26 cellular contexts compared by ENCODE assay signal in genomic region chr11:69409812-69410645, GRCh38.
DNase-seq lines count a peak whose midpoint lies in the region; ATAC-seq, FAIRE-seq and TF ChIP-seq lines count a peak whose summit lies in the region.
"Had no signal": no experiment of that assay in that cellular context is flagged by ENCODE, and none has a peak within 500 bp of the region (broad histone marks: within the 10 kb centered on the region; RNA-seq: fewer than 3 reads in every experiment).

No MANE protein-coding gene starts in this region.

- RAD21 ChIA-PET in GM12878 (lab: Charles Lee; ENCODE audit: unreplicated experiment): interaction anchor here (1.3 kb wide), 1 partner anchor 97 kb away, joined by 5 read pairs; no protein-coding TSS in a partner anchor

- H3K4me1 ChIP-seq in Loucy (ENCODE audit: insufficient read depth, low read length, poor library complexity, severe bottlenecking): peaks cover 25% of the 10 kb centered on the region
- no peaks in the 10 kb centered on the region for H3K4me1 ChIP-seq in GM12878 (ENCODE audit: control insufficient read depth, insufficient read depth, low read length)
- H3K4me1 ChIP-seq: parathyroid adenoma, right lobe of liver had no signal

- H3K9me3 ChIP-seq in Loucy (ENCODE audit: insufficient read depth, low read depth, low read length) (no peaks in the 10 kb centered on the region), GM12878 (replicated peaks; ENCODE audit: control insufficient read depth, insufficient read depth, low read length) (no peaks in the 10 kb centered on the region)
- H3K9me3 ChIP-seq: right lobe of liver had no signal

- H3K36me3 Mint-ChIP-seq in activated naive CD4-positive, alpha-beta T cell treated with anti-CD3 and anti-CD28 coated beads for 36 hours (ENCODE audit: low read depth): no peaks in the 10 kb centered on the region
- no peaks in the 10 kb centered on the region for H3K36me3 Mint-ChIP-seq in MCF 10A (ENCODE audit: insufficient read depth, unreplicated experiment)
- H3K36me3 Mint-ChIP-seq: natural killer cell had no signal

- H3K4me3 ChIP-seq in Loucy (ENCODE audit: low read length, poor library complexity, severe bottlenecking) (no peak overlapping the region), GM12878 (no peak overlapping the region)
- H3K4me3 ChIP-seq: right lobe of liver had no signal

- FAIRE-seq in GM12878 (lab: Jason Lieb, UNC): no peak
- FAIRE-seq: endothelial cell of umbilical vein, G401.6, TTC549, urothelium cell line had no signal

- POLR2A ChIA-PET in GM12878 (lab: Charles Lee) (no interaction called here), MCF 10A (lab: Yijun Ruan, JAX) (interaction anchor here (0.7 kb wide), 1 partner anchor 32 kb away, joined by 3 read pairs; no protein-coding TSS in a partner anchor)

- BruUV-seq in GM12878 (replicated peaks; lab: Mats Ljungman, UMichigan) (no TSS peak), MCF 10A (replicated peaks; lab: Mats Ljungman, UMichigan) (no TSS peak)

- H3K27ac ChIP-seq in GM12878 (ENCODE audit: control insufficient read depth, insufficient read depth): no peak overlapping the region
- H3K27ac ChIP-seq: parathyroid adenoma, right lobe of liver had no signal

- H3K79me2 ChIP-seq in Loucy (ENCODE audit: insufficient read depth, low read length) (no peaks in the 10 kb centered on the region), GM12878 (ENCODE audit: control insufficient read depth, insufficient read depth, low read length) (no peaks in the 10 kb centered on the region)
- H3K79me2 ChIP-seq: parathyroid adenoma had no signal

- SMC1A ChIA-PET in GM12878 (lab: Charles Lee; ENCODE audit: uncharacterized antibody, unreplicated experiment): interaction anchor here (2.3 kb wide), 1 partner anchor 8 kb away, joined by 4 read pairs; no protein-coding TSS in a partner anchor

- H3F3A ChIP-seq in Loucy (ENCODE audit: low read depth): no peaks in the 10 kb centered on the region

- H3K9ac ChIP-seq in Loucy (ENCODE audit: low read depth, low read length, poor library complexity, severe bottlenecking): no peak overlapping the region
- H3K9ac ChIP-seq in GM12878 (ENCODE audit: control insufficient read depth, insufficient read depth, low read length): no peak overlapping the region
- H3K9ac ChIP-seq: parathyroid adenoma had no signal

- no peaks in the 10 kb centered on the region for H3K9me2 ChIP-seq in Loucy (replicated peaks; ENCODE audit: low read depth, low read length)

- H3K27ac Mint-ChIP-seq in activated naive CD4-positive, alpha-beta T cell treated with anti-CD3 and anti-CD28 coated beads for 36 hours: no peak overlapping the region
- no peak overlapping the region for H3K27ac Mint-ChIP-seq in MCF 10A (ENCODE audit: low read depth, unreplicated experiment)
- H3K27ac Mint-ChIP-seq: natural killer cell had no signal

- in situ Hi-C loops in GM12878 (cut with MboI): no loop called here

- WGBS in GM12878 (ENCODE audit: insufficient coverage, insufficient replicate concordance, low lambda C conversion rate, missing lambda C conversion rate): 18% methylated on average over 13 of the region's 13 CpGs

- no peak for TF ChIP-seq POLR2A in GM12878 (IDR thresholded peaks at IDR 0.05; ENCODE audit: low read depth, low read length)

- TF ChIP-seq CTCF in Loucy (conservative IDR thresholded peaks at IDR 0.05; ENCODE audit: low read length) (no peak), GM12878 (IDR thresholded peaks at IDR 0.05 in 2 of 3, conservative IDR thresholded peaks at IDR 0.05 in 1 of 3; ENCODE audit: control insufficient read depth in 2 of 3, extremely low read depth in 1 of 3, insufficient read depth in 1 of 3, low read depth in 3 of 3, low read length in 3 of 3) (no peak), MCF 10A (IDR thresholded peaks at IDR 0.05; ENCODE audit: unreplicated experiment) (no peak)

- H3K4me2 ChIP-seq in Loucy (ENCODE audit: low read depth, low read length, poor library complexity, severe bottlenecking) (peak overlapping the region; percentile 34), GM12878 (ENCODE audit: control insufficient read depth, insufficient read depth) (no peak overlapping the region)

- peaks cover 17% of the 10 kb centered on the region for H3K4me1 Mint-ChIP-seq in activated naive CD4-positive, alpha-beta T cell treated with anti-CD3 and anti-CD28 coated beads for 36 hours (ENCODE audit: low read depth)
- H3K4me1 Mint-ChIP-seq in MCF 10A (ENCODE audit: insufficient read depth, unreplicated experiment): no peaks in the 10 kb centered on the region

- peaks cover 3% of the 10 kb centered on the region for H3K9me3 Mint-ChIP-seq in activated naive CD4-positive, alpha-beta T cell treated with anti-CD3 and anti-CD28 coated beads for 36 hours
- H3K9me3 Mint-ChIP-seq in MCF 10A (ENCODE audit: unreplicated experiment): no peaks in the 10 kb centered on the region
- H3K9me3 Mint-ChIP-seq: natural killer cell had no signal

- TF ChIP-seq RAD21 in GM12878 (IDR thresholded peaks at IDR 0.05; ENCODE audit: insufficient read depth, low read depth, low read length): no peak

- H2AFZ ChIP-seq in Loucy (ENCODE audit: low read length): no peak overlapping the region
- no peak overlapping the region for H2AFZ ChIP-seq in GM12878 (ENCODE audit: control insufficient read depth, low read depth, low read length)
- H2AFZ ChIP-seq: parathyroid adenoma had no signal

- intact Hi-C loops in activated naive CD4-positive, alpha-beta T cell treated with anti-CD3 and anti-CD28 coated beads for 36 hours (cut with micrococcal nuclease): loop anchor here (10.0 kb wide), 1 partner anchor 285 kb away; no protein-coding TSS in a partner anchor
- intact Hi-C loops in GM12878 (cut with micrococcal nuclease; ENCODE audit: unreplicated experiment): no loop called here
- intact Hi-C loops in posterior vena cava (cut with DNase I): no loop called here
- intact Hi-C loops in MCF 10A (cut with micrococcal nuclease): no loop called here

- DNase-seq in activated naive CD4-positive, alpha-beta T cell treated with anti-CD3 and anti-CD28 coated beads for 36 hours: peak; percentile 14
- no peak for DNase-seq in activated naive CD4-positive, alpha-beta T cell treated with Interleukin-2 at 50 U/mL for 16 hours
- no peak for DNase-seq in GM12878 (ENCODE audit: low read depth, low spot score)
- DNase-seq in posterior vena cava (ENCODE audit: low spot score): peak; percentile 57
- DNase-seq in MCF 10A (ENCODE audit: unreplicated experiment): no peak
- DNase-seq: activated CD4-positive, alpha-beta T cell treated with anti-CD3 and anti-CD28 coated beads, Interleukin-2, amount 50 U/mL, for 1 hour; activated gamma-delta T cell; C1 segment of cervical spinal cord; central memory CD4-positive, alpha-beta T cell; DMS 273 treated with DMSO at 0.1 percent for 48 hours; HCEC 1CT; head of caudate nucleus; KBM-7; natural killer cell; NCI-H187 treated with DMSO at 0.1 percent for 48 hours; NCI-H69; Right ventricle myocardium superior had no signal

- CTCF ChIA-PET in activated naive CD4-positive, alpha-beta T cell treated with anti-CD3 and anti-CD28 coated beads for 36 hours (lab: Charles Lee): no interaction called here
- CTCF ChIA-PET in GM12878 (lab: Yijun Ruan, JAX): interaction anchor here (1.2 kb wide), 1 partner anchor 117 kb away, joined by 4 read pairs; no protein-coding TSS in a partner anchor
- CTCF ChIA-PET in MCF 10A (lab: Yijun Ruan, JAX): no interaction called here

- no peak overlapping the region for H3K4me3 Mint-ChIP-seq in activated naive CD4-positive, alpha-beta T cell treated with anti-CD3 and anti-CD28 coated beads for 36 hours
- no peak overlapping the region for H3K4me3 Mint-ChIP-seq in MCF 10A (ENCODE audit: unreplicated experiment)
- H3K4me3 Mint-ChIP-seq: natural killer cell had no signal

- no peaks in the 10 kb centered on the region for H3K27me3 Mint-ChIP-seq in activated naive CD4-positive, alpha-beta T cell treated with anti-CD3 and anti-CD28 coated beads for 36 hours (ENCODE audit: low read depth)
- no peaks in the 10 kb centered on the region for H3K27me3 Mint-ChIP-seq in MCF 10A (ENCODE audit: insufficient read depth, unreplicated experiment)

- no peaks in the 10 kb centered on the region for H3K36me3 ChIP-seq in Loucy (ENCODE audit: insufficient read depth, low read length)
- no peaks in the 10 kb centered on the region for H3K36me3 ChIP-seq in GM12878 (ENCODE audit: control insufficient read depth in 2 of 2, insufficient read depth in 2 of 2, low read length in 1 of 2)
- H3K36me3 ChIP-seq: right lobe of liver had no signal

- ATAC-seq in GM12878 (no peak), GM21737 (IDR thresholded peaks at IDR 0.05; ENCODE audit: unreplicated experiment) (no peak), GM18867 (IDR thresholded peaks at IDR 0.05; ENCODE audit: unreplicated experiment) (no peak)
- ATAC-seq: natural killer cell, right lobe of liver had no signal

- H4K20me1 ChIP-seq in Loucy (ENCODE audit: insufficient read depth, low read length, poor library complexity, severe bottlenecking): no peaks in the 10 kb centered on the region
- no peaks in the 10 kb centered on the region for H4K20me1 ChIP-seq in GM12878 (ENCODE audit: control insufficient read depth, insufficient read depth)

- no peak for TF ChIP-seq EP300 in GM12878 (IDR thresholded peaks at IDR 0.05; ENCODE audit: borderline replicate concordance in 1 of 2, control insufficient read depth in 1 of 2, low read depth in 2 of 2, low read length in 2 of 2)

- H3K27me3 ChIP-seq in Loucy (ENCODE audit: insufficient read depth, low read length, poor library complexity, severe bottlenecking): no peaks in the 10 kb centered on the region
- peaks cover 0 to 4% of the 10 kb centered on the region in 2 experiments; a peak in 2 of 4 replicates for H3K27me3 ChIP-seq in GM12878 (replicated peaks in 1 of 2; ENCODE audit: control insufficient read depth in 2 of 2, insufficient read depth in 2 of 2, low read length in 1 of 2)
- H3K27me3 ChIP-seq: right lobe of liver had no signal

TF ChIP-seq in GM12878, 131 proteins besides CTCF, POLR2A, EP300 and RAD21 (continues in another document):
- TF ChIP-seq MLLT1 (IDR thresholded peaks at IDR 0.05) (no peak), ZNF24 (IDR thresholded peaks at IDR 0.05) (peak; percentile 62; the same call in 1 of the 2 replicates), NFYA (IDR thresholded peaks at IDR 0.05; ENCODE audit: borderline replicate concordance, low read depth, low read length) (no peak)

Comparison
In these comparisons a context has a peak if more than half of its experiments do, and no peak if none do; other contexts are left out.
1. DNase-seq: peak in activated naive CD4-positive, alpha-beta T cell treated with anti-CD3 and anti-CD28 coated beads for 36 hours (single experiment) and posterior vena cava (single experiment); none in activated naive CD4-positive, alpha-beta T cell treated with Interleukin-2 at 50 U/mL for 16 hours (single experiment), GM12878 (single experiment) and MCF 10A (single experiment).